Comparison of ENCODE assay signal across 5 cellular contexts in the genomic region with DNA sequence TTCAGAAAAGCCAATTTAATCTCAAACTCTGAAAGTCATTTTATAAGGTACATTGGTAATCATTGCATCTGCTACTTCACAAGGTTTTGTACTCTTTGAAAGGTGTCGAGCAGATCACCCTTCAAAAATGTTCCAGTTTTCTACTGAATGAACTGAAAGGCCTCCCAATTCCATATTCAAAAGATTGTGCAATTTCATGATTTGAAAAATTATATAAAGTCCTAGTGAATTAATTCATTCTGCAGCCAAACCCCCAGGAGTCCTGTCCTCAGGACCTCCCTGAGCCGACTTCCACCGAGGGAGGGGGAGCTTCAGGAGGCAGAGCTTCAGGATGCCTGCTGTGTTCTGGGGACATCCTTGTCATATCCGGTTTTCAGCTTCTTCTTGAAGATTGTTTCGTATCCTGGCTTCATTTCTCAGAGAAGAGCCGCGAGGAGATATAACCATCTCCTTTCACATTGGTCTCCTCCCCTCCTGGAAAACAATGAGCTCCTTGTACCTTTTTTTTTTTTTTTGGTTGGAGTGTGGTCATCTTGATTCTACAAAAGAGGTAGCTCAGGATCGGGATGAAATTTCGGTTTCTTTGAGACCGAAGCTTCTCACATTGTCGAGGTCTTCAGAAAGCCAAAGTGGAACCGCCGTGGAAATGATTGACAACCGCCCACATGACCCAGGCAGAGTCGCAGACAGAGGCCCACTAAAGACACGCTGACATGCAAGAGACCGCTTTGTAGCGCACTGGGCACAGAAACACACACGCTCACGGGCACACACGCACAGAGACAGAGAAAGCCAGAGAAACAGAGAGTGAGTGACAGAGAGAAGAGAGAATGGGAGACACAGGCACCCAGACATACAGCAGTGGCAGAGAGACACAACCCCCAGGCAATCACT.
A peak's percentile ranks its signal among the peaks of the same experiment; 100 is the strongest.
DNase-seq lines count a peak whose midpoint lies in the region; FAIRE-seq and TF ChIP-seq lines count a peak whose summit lies in the region.
"Not testable (repeated sequence)": the region's sequence is repeated elsewhere in the genome, so short reads cannot be mapped to it uniquely, and the experiment has no call there.

No MANE protein-coding gene starts in this region.

- not testable (repeated sequence) for H4K20me1 ChIP-seq in SK-N-SH (ENCODE audit: insufficient read depth)

- FAIRE-seq in bronchial epithelial cell (lab: Jason Lieb, UNC) = peak; percentile 7

- intact Hi-C loops in testis (cut with DNase I; ENCODE audit: low total_unique reads) = not testable (repeated sequence)

- not testable (repeated sequence) for TF ChIP-seq EP300 in SK-N-SH (IDR thresholded peaks at IDR 0.05; ENCODE audit: borderline replicate concordance in 1 of 2, low read depth in 1 of 2, low read length in 1 of 2)

- not testable (repeated sequence) for TF ChIP-seq RAD21 in SK-N-SH (IDR thresholded peaks at IDR 0.05; ENCODE audit: low read length)

- DNase-seq in COLO829 (ENCODE audit: low spot score) (peak; percentile 31), RPMI7951 (ENCODE audit: low read depth) (peak; percentile 2)
- not testable (repeated sequence) for DNase-seq in SK-N-SH; bronchial epithelial cell (ENCODE audit: low read depth); testis

- not testable (repeated sequence) for H3K4me1 ChIP-seq in SK-N-SH (ENCODE audit: control insufficient read depth in 1 of 2, insufficient read depth in 2 of 2, low read depth in 1 of 2, low read length in 1 of 2); testis

- not testable (repeated sequence) for H3K9me3 ChIP-seq in SK-N-SH, testis

- H3K4me3 ChIP-seq in SK-N-SH (ENCODE audit: low read depth in 2 of 2, low read length in 1 of 2) (peak overlapping the region in 1 of 2 experiments; percentile 26; a peak in 1 of 4 replicates), testis (peak overlapping the region; percentile 26 to 32)
- H3K4me3 ChIP-seq in bronchial epithelial cell (ENCODE audit: low read depth, low read length) = not testable (repeated sequence)

- H3K36me3 ChIP-seq in SK-N-SH (replicated peaks in 1 of 2; ENCODE audit: control insufficient read depth in 1 of 2, insufficient read depth in 2 of 2, low read length in 1 of 2); bronchial epithelial cell (ENCODE audit: control insufficient read depth, insufficient read depth, low read length); testis (ENCODE audit: low read depth, missing control alignments): not testable (repeated sequence)

- WGBS in SK-N-SH (ENCODE audit: low lambda C conversion rate) = 11% methylated on average over 20 of the region's 21 CpGs
- 63 to 73% methylated on average over 21 of the region's 21 CpGs for WGBS in testis, 2 donors

- not testable (repeated sequence) for TF ChIP-seq POLR2A in testis (IDR thresholded peaks at IDR 0.05)

- H3K27me3 ChIP-seq in SK-N-SH (ENCODE audit: insufficient read depth); bronchial epithelial cell (ENCODE audit: control insufficient read depth, insufficient read depth, low read length); testis: not testable (repeated sequence)

- H2AFZ ChIP-seq in SK-N-SH (ENCODE audit: low read depth) = not testable (repeated sequence)

- not testable (repeated sequence) for H3K9me2 ChIP-seq in SK-N-SH

- H3K27ac ChIP-seq in SK-N-SH (ENCODE audit: low read depth in 2 of 2, low read length in 1 of 2); testis: not testable (repeated sequence)

- CTCF ChIA-PET in SK-N-SH (lab: Yijun Ruan, JAX) = not testable (repeated sequence)

- H3F3A ChIP-seq in SK-N-SH (replicated peaks; ENCODE audit: insufficient read depth) = not testable (repeated sequence)

- not testable (repeated sequence) for TF ChIP-seq CTCF in SK-N-SH (IDR thresholded peaks at IDR 0.05); bronchial epithelial cell (IDR thresholded peaks at IDR 0.05; ENCODE audit: insufficient read depth, low read length, severe bottlenecking); testis (IDR thresholded peaks at IDR 0.05)

- not testable (repeated sequence) for H3K79me2 ChIP-seq in SK-N-SH (ENCODE audit: insufficient read depth)

- H3K9ac ChIP-seq in SK-N-SH = not testable (repeated sequence)

- POLR2A ChIA-PET in SK-N-SH (lab: Yijun Ruan, JAX) = not testable (repeated sequence)

- H3K4me2 ChIP-seq in SK-N-SH = peak overlapping the region; percentile 65; the same call in 1 of the 2 replicates
